1 cellular context compared by ENCODE assay signal in the genomic region with DNA sequence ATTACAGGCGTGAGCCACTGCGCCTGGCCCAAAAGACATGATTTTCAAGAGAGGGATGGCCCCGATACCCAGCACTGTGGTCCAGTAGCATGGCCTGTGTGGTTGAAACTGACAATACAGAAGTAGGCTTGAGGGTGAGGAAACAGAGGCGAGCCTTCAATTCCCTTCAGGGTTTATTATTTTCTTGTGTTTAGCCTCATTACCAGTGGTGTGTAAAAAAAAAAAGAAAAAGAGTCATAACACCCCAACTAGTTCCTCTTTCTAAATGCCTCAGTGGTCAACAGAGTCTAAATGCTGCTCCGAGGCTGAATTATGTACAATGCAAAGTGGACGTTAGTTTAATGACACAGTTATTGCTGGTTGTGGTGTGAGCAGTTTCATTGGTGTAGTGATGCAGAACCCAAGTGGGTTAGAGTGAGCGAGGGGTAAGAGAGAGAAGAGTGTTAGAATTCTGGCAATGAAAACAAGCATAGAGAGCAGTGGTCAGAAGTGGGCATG.
TF ChIP-seq lines count a peak whose summit lies in the region.

No MANE protein-coding gene starts in this region.

TF ChIP-seq in GM12878, 131 proteins besides CTCF, POLR2A, EP300 and RAD21 (continued from another document and continues in another):
- TF ChIP-seq TAF1 (IDR thresholded peaks at IDR 0.05; ENCODE audit: borderline replicate concordance, low read depth, low read length) (no peak), TCF7 (IDR thresholded peaks at IDR 0.05; ENCODE audit: borderline replicate concordance) (peak; percentile 13; the same call in 1 of the 2 replicates), ZNF274 (IDR thresholded peaks at IDR 0.05; ENCODE audit: insufficient read depth, insufficient read length) (no peak), ETV6 (conservative IDR thresholded peaks at IDR 0.05 in 1 of 2, IDR thresholded peaks at IDR 0.05 in 1 of 2; ENCODE audit: borderline replicate concordance in 1 of 2, low read depth in 1 of 2) (peak in 1 of 2 experiments; percentile 84; a peak in 1 of 4 replicates), JUNB (IDR thresholded peaks at IDR 0.05) (peak; percentile 99), WRNIP1 (IDR thresholded peaks at IDR 0.05; ENCODE audit: borderline replicate concordance, low read depth, low read length) (no peak), KDM1A (IDR thresholded peaks at IDR 0.05; ENCODE audit: borderline replicate concordance) (no peak), EGR1 (IDR thresholded peaks at IDR 0.05; ENCODE audit: borderline replicate concordance in 1 of 2, low read depth in 2 of 2, low read length in 2 of 2) (no peak), BMI1 (IDR thresholded peaks at IDR 0.05; ENCODE audit: borderline replicate concordance) (peak; percentile 90; the same call in 1 of the 2 replicates), TARDBP (IDR thresholded peaks at IDR 0.05; ENCODE audit: borderline replicate concordance) (no peak), SPI1 (IDR thresholded peaks at IDR 0.05; ENCODE audit: borderline replicate concordance, insufficient read depth, low read depth, low read length) (peak; percentile 84), LARP7 (IDR thresholded peaks at IDR 0.05) (no peak), TCF3 (IDR thresholded peaks at IDR 0.05; ENCODE audit: borderline replicate concordance, insufficient read depth, low read depth, low read length) (0 out of 2 replicates have a peak, but pooled peaks have one; percentile 74), HDAC6 (IDR thresholded peaks at IDR 0.05; ENCODE audit: unreplicated experiment) (no peak), MYB (IDR thresholded peaks at IDR 0.05; ENCODE audit: borderline replicate concordance, low read depth, low read length) (peak; percentile 86), CREM (IDR thresholded peaks at IDR 0.05; ENCODE audit: low read depth) (peak; percentile 90), NRF1 (conservative IDR thresholded peaks at IDR 0.05; ENCODE audit: low read depth, low read length) (no peak), CBX3 (IDR thresholded peaks at IDR 0.05; ENCODE audit: borderline replicate concordance, low read depth) (no peak), SUZ12 (IDR thresholded peaks at IDR 0.05; ENCODE audit: unreplicated experiment) (no peak), DPF2 (IDR thresholded peaks at IDR 0.05) (peak; percentile 97), PML (IDR thresholded peaks at IDR 0.05; ENCODE audit: low read length) (peak; percentile 64), RBBP5 (conservative IDR thresholded peaks at IDR 0.05) (no peak), YBX1 (IDR thresholded peaks at IDR 0.05) (no peak), CREB1 (IDR thresholded peaks at IDR 0.05; ENCODE audit: low read depth) (peak; percentile 55; the same call in 1 of the 2 replicates), BRCA1 (IDR thresholded peaks at IDR 0.05; ENCODE audit: low read depth, low read length) (no peak), RELA (IDR thresholded peaks at IDR 0.05; ENCODE audit: borderline replicate concordance, partially characterized antibody) (peak; percentile 8), ZNF384 (IDR thresholded peaks at IDR 0.05; ENCODE audit: borderline replicate concordance, low read depth, low read length) (peak; percentile 97), FOS (IDR thresholded peaks at IDR 0.05; ENCODE audit: borderline replicate concordance, extremely low read depth, insufficient read length) (no peak)
- TF ChIP-seq, protein P1, sequence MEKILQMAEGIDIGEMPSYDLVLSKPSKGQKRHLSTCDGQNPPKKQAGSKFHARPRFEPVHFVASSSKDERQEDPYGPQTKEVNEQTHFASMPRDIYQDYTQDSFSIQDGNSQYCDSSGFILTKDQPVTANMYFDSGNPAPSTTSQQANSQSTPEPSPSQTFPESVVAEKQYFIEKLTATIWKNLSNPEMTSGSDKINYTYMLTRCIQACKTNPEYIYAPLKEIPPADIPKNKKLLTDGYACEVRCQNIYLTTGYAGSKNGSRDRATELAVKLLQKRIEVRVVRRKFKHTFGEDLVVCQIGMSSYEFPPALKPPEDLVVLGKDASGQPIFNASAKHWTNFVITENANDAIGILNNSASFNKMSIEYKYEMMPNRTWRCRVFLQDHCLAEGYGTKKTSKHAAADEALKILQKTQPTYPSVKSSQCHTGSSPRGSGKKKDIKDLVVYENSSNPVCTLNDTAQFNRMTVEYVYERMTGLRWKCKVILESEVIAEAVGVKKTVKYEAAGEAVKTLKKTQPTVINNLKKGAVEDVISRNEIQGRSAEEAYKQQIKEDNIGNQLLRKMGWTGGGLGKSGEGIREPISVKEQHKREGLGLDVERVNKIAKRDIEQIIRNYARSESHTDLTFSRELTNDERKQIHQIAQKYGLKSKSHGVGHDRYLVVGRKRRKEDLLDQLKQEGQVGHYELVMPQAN (conservative IDR thresholded peaks at IDR 0.05) = no peak
- TF ChIP-seq, protein P2, sequence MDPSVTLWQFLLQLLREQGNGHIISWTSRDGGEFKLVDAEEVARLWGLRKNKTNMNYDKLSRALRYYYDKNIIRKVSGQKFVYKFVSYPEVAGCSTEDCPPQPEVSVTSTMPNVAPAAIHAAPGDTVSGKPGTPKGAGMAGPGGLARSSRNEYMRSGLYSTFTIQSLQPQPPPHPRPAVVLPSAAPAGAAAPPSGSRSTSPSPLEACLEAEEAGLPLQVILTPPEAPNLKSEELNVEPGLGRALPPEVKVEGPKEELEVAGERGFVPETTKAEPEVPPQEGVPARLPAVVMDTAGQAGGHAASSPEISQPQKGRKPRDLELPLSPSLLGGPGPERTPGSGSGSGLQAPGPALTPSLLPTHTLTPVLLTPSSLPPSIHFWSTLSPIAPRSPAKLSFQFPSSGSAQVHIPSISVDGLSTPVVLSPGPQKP (IDR thresholded peaks at IDR 0.05; ENCODE audit: low read depth, low read length) = no peak
- TF ChIP-seq, protein P3, sequence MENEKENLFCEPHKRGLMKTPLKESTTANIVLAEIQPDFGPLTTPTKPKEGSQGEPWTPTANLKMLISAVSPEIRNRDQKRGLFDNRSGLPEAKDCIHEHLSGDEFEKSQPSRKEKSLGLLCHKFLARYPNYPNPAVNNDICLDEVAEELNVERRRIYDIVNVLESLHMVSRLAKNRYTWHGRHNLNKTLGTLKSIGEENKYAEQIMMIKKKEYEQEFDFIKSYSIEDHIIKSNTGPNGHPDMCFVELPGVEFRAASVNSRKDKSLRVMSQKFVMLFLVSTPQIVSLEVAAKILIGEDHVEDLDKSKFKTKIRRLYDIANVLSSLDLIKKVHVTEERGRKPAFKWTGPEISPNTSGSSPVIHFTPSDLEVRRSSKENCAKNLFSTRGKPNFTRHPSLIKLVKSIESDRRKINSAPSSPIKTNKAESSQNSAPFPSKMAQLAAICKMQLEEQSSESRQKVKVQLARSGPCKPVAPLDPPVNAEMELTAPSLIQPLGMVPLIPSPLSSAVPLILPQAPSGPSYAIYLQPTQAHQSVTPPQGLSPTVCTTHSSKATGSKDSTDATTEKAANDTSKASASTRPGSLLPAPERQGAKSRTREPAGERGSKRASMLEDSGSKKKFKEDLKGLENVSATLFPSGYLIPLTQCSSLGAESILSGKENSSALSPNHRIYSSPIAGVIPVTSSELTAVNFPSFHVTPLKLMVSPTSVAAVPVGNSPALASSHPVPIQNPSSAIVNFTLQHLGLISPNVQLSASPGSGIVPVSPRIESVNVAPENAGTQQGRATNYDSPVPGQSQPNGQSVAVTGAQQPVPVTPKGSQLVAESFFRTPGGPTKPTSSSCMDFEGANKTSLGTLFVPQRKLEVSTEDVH (IDR thresholded peaks at IDR 0.05; ENCODE audit: low read depth, partially characterized antibody) = no peak
- TF ChIP-seq, protein P4, sequence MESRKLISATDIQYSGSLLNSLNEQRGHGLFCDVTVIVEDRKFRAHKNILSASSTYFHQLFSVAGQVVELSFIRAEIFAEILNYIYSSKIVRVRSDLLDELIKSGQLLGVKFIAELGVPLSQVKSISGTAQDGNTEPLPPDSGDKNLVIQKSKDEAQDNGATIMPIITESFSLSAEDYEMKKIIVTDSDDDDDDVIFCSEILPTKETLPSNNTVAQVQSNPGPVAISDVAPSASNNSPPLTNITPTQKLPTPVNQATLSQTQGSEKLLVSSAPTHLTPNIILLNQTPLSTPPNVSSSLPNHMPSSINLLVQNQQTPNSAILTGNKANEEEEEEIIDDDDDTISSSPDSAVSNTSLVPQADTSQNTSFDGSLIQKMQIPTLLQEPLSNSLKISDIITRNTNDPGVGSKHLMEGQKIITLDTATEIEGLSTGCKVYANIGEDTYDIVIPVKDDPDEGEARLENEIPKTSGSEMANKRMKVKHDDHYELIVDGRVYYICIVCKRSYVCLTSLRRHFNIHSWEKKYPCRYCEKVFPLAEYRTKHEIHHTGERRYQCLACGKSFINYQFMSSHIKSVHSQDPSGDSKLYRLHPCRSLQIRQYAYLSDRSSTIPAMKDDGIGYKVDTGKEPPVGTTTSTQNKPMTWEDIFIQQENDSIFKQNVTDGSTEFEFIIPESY (IDR thresholded peaks at IDR 0.05) = no peak
- TF ChIP-seq, protein P5, sequence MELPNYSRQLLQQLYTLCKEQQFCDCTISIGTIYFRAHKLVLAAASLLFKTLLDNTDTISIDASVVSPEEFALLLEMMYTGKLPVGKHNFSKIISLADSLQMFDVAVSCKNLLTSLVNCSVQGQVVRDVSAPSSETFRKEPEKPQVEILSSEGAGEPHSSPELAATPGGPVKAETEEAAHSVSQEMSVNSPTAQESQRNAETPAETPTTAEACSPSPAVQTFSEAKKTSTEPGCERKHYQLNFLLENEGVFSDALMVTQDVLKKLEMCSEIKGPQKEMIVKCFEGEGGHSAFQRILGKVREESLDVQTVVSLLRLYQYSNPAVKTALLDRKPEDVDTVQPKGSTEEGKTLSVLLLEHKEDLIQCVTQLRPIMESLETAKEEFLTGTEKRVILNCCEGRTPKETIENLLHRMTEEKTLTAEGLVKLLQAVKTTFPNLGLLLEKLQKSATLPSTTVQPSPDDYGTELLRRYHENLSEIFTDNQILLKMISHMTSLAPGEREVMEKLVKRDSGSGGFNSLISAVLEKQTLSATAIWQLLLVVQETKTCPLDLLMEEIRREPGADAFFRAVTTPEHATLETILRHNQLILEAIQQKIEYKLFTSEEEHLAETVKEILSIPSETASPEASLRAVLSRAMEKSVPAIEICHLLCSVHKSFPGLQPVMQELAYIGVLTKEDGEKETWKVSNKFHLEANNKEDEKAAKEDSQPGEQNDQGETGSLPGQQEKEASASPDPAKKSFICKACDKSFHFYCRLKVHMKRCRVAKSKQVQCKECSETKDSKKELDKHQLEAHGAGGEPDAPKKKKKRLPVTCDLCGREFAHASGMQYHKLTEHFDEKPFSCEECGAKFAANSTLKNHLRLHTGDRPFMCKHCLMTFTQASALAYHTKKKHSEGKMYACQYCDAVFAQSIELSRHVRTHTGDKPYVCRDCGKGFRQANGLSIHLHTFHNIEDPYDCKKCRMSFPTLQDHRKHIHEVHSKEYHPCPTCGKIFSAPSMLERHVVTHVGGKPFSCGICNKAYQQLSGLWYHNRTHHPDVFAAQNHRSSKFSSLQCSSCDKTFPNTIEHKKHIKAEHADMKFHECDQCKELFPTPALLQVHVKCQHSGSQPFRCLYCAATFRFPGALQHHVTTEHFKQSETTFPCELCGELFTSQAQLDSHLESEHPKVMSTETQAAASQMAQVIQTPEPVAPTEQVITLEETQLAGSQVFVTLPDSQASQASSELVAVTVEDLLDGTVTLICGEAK (IDR thresholded peaks at IDR 0.05; ENCODE audit: borderline replicate concordance) = no peak
- TF ChIP-seq, protein P6, sequence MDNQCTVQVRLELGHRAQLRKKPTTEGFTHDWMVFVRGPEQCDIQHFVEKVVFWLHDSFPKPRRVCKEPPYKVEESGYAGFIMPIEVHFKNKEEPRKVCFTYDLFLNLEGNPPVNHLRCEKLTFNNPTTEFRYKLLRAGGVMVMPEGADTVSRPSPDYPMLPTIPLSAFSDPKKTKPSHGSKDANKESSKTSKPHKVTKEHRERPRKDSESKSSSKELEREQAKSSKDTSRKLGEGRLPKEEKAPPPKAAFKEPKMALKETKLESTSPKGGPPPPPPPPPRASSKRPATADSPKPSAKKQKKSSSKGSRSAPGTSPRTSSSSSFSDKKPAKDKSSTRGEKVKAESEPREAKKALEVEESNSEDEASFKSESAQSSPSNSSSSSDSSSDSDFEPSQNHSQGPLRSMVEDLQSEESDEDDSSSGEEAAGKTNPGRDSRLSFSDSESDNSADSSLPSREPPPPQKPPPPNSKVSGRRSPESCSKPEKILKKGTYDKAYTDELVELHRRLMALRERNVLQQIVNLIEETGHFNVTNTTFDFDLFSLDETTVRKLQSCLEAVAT (IDR thresholded peaks at IDR 0.05) = peak; percentile 95
- TF ChIP-seq, protein P7, sequence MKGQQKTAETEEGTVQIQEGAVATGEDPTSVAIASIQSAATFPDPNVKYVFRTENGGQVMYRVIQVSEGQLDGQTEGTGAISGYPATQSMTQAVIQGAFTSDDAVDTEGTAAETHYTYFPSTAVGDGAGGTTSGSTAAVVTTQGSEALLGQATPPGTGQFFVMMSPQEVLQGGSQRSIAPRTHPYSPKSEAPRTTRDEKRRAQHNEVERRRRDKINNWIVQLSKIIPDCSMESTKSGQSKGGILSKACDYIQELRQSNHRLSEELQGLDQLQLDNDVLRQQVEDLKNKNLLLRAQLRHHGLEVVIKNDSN (IDR thresholded peaks at IDR 0.05; ENCODE audit: borderline replicate concordance, extremely low read length, insufficient read depth, low read depth, low read length) = no peak
- TF ChIP-seq, protein P8, sequence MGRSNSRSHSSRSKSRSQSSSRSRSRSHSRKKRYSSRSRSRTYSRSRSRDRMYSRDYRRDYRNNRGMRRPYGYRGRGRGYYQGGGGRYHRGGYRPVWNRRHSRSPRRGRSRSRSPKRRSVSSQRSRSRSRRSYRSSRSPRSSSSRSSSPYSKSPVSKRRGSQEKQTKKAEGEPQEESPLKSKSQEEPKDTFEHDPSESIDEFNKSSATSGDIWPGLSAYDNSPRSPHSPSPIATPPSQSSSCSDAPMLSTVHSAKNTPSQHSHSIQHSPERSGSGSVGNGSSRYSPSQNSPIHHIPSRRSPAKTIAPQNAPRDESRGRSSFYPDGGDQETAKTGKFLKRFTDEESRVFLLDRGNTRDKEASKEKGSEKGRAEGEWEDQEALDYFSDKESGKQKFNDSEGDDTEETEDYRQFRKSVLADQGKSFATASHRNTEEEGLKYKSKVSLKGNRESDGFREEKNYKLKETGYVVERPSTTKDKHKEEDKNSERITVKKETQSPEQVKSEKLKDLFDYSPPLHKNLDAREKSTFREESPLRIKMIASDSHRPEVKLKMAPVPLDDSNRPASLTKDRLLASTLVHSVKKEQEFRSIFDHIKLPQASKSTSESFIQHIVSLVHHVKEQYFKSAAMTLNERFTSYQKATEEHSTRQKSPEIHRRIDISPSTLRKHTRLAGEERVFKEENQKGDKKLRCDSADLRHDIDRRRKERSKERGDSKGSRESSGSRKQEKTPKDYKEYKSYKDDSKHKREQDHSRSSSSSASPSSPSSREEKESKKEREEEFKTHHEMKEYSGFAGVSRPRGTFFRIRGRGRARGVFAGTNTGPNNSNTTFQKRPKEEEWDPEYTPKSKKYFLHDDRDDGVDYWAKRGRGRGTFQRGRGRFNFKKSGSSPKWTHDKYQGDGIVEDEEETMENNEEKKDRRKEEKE (IDR thresholded peaks at IDR 0.05) = no peak
